17 cellular contexts compared by ENCODE assay signal in the genomic region with DNA sequence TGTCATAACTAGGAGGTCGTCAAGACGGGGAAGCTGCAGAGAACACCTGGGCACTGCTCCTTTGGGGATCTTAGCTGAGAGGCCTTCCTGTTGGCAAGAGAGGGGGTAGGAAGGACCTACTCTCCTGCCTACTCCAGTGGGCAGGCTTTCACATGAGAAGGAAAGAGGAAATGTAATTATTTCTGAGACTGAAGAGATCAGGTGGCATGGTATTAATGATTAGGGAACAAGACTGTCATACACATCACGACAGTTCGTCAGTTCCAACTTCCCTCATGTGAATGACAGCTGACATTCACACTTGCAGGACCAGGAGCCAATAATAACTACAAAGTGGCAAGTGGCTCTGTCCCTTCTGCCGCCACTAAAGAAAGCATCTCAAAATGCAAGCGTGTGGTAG.
DNase-seq lines count a peak whose midpoint lies in the region; ATAC-seq and TF ChIP-seq lines count a peak whose summit lies in the region.
"Had no signal": no experiment of that assay in that cellular context is flagged by ENCODE, and none has a peak within 500 bp of the region (broad histone marks: within the 10 kb centered on the region; RNA-seq: fewer than 3 reads in every experiment).

No MANE protein-coding gene starts in this region.

- no peaks in the 10 kb centered on the region for H3K79me2 ChIP-seq in DND-41 (ENCODE audit: insufficient read depth, low read length)

- no peaks in the 10 kb centered on the region for H3K9me3 ChIP-seq in DND-41 (ENCODE audit: insufficient read depth, low read length, severe bottlenecking)

- no peaks in the 10 kb centered on the region for H4K20me1 ChIP-seq in DND-41 (ENCODE audit: insufficient read depth, low read length)

- H3K9ac ChIP-seq in DND-41 (ENCODE audit: low read depth, low read length) = no peak overlapping the region

- no peaks in the 10 kb centered on the region for H3K9me3 Mint-ChIP-seq in stimulated activated naive B cell treated with anti-CD40 and anti-IgM and Interleukin-4, amounts not matched to agents 10 μg/mL and 1 μg/mL and 100 μg/mL, for 72 hours
- no peaks in the 10 kb centered on the region for H3K9me3 Mint-ChIP-seq in chondrocyte (ENCODE audit: low read depth)
- H3K9me3 Mint-ChIP-seq: CD4-positive, alpha-beta memory T cell had no signal

- DNase-seq in DND-41 (no peak), NCI-H69 (lab: John Stamatoyannopoulos, UW) (peak; percentile 34), myocyte (ENCODE audit: low read depth) (peak; percentile 40), chondrocyte (ENCODE audit: low spot score) (no peak)
- DNase-seq in stimulated activated naive B cell treated with anti-CD40 and anti-IgM and Interleukin-4, amounts not matched to agents 10 μg/mL and 1 μg/mL and 100 μg/mL, for 72 hours = no peak
- DNase-seq: ACHN; AML-193; Calu3; CD4-positive, alpha-beta memory T cell; MV-4-11; NCI-H146; NCI-H2081; NCI-H510A treated with DMSO at 0.1 percent for 48 hours had no signal

- peaks cover 4 to 8% of the 10 kb centered on the region in 2 donors for H3K27me3 Mint-ChIP-seq in stimulated activated naive B cell treated with anti-CD40 and anti-IgM and Interleukin-4, amounts not matched to agents 10 μg/mL and 1 μg/mL and 100 μg/mL, for 72 hours
- H3K27me3 Mint-ChIP-seq in chondrocyte (ENCODE audit: low read depth) = peaks cover 29% of the 10 kb centered on the region

- no peak for TF ChIP-seq CTCF in DND-41 (IDR thresholded peaks at IDR 0.05; ENCODE audit: borderline replicate concordance, extremely low read depth, low read length, poor library complexity, severe bottlenecking)
- TF ChIP-seq CTCF in chondrocyte (IDR thresholded peaks at IDR 0.05) = no peak

- no peak overlapping the region for H3K4me3 Mint-ChIP-seq in stimulated activated naive B cell treated with anti-CD40 and anti-IgM and Interleukin-4, amounts not matched to agents 10 μg/mL and 1 μg/mL and 100 μg/mL, for 72 hours
- H3K4me3 Mint-ChIP-seq in chondrocyte (ENCODE audit: unreplicated experiment) = no peak overlapping the region
- H3K4me3 Mint-ChIP-seq: CD4-positive, alpha-beta memory T cell had no signal

- H2AFZ ChIP-seq in DND-41 (ENCODE audit: low read depth, low read length) = 0 out of 2 replicates have a peak overlapping the region, but pooled peaks have one; percentile 27

- no peak overlapping the region for H3K4me2 ChIP-seq in DND-41 (ENCODE audit: insufficient read depth, low read length)

- peaks cover 12 to 29% of the 10 kb centered on the region in 2 donors for H3K4me1 Mint-ChIP-seq in stimulated activated naive B cell treated with anti-CD40 and anti-IgM and Interleukin-4, amounts not matched to agents 10 μg/mL and 1 μg/mL and 100 μg/mL, for 72 hours
- H3K4me1 Mint-ChIP-seq in chondrocyte (ENCODE audit: low read depth) = peaks cover 6% of the 10 kb centered on the region

- no peak for ATAC-seq in DND-41 (ENCODE audit: insufficient read depth, low read depth)
- peak; percentile 68 to 72 for ATAC-seq in stimulated activated naive B cell treated with anti-CD40 and anti-IgM and Interleukin-4, amounts not matched to agents 10 μg/mL and 1 μg/mL and 100 μg/mL, for 72 hours (replicated peaks)
- ATAC-seq in HG03108 (IDR thresholded peaks at IDR 0.05; ENCODE audit: unreplicated experiment) = no peak
- no peak for ATAC-seq in HG02852 (IDR thresholded peaks at IDR 0.05; ENCODE audit: unreplicated experiment)
- ATAC-seq: Panc1 had no signal

- no peak overlapping the region for H3K4me3 ChIP-seq in DND-41 (ENCODE audit: low read depth in 1 of 2, low read length in 2 of 2)

- H3K4me1 ChIP-seq in DND-41 (ENCODE audit: insufficient read depth, low read length) = no peaks in the 10 kb centered on the region

- H3K27ac Mint-ChIP-seq in stimulated activated naive B cell treated with anti-CD40 and anti-IgM and Interleukin-4, amounts not matched to agents 10 μg/mL and 1 μg/mL and 100 μg/mL, for 72 hours = no peak overlapping the region
- H3K27ac Mint-ChIP-seq in chondrocyte (ENCODE audit: unreplicated experiment) = no peak overlapping the region
- H3K27ac Mint-ChIP-seq: CD4-positive, alpha-beta memory T cell had no signal

- H3K27ac ChIP-seq in DND-41 (ENCODE audit: low read length) = no peak overlapping the region
- H3K27ac ChIP-seq: HL-60 had no signal

- peaks cover 23% of the 10 kb centered on the region for H3K27me3 ChIP-seq in DND-41 (ENCODE audit: insufficient read depth, low read length, poor library complexity)

- no peaks in the 10 kb centered on the region for H3K36me3 Mint-ChIP-seq in stimulated activated naive B cell treated with anti-CD40 and anti-IgM and Interleukin-4, amounts not matched to agents 10 μg/mL and 1 μg/mL and 100 μg/mL, for 72 hours
- H3K36me3 Mint-ChIP-seq in chondrocyte (ENCODE audit: low read depth) = no peaks in the 10 kb centered on the region
- H3K36me3 Mint-ChIP-seq: CD4-positive, alpha-beta memory T cell had no signal

- H3K36me3 ChIP-seq in DND-41 (ENCODE audit: insufficient read depth, low read length) = no peaks in the 10 kb centered on the region

Comparison
In these comparisons a context has a peak if more than half of its experiments do, and no peak if none do; other contexts are left out.
1. ATAC-seq: peak in stimulated activated naive B cell treated with anti-CD40 and anti-IgM and Interleukin-4, amounts not matched to agents 10 μg/mL and 1 μg/mL and 100 μg/mL, for 72 hours (2 of 2); none in DND-41 (single experiment), HG03108 (single experiment) and HG02852 (single experiment).
2. DNase-seq: peak in NCI-H69 (single experiment) and myocyte (single experiment); none in DND-41 (single experiment), stimulated activated naive B cell treated with anti-CD40 and anti-IgM and Interleukin-4, amounts not matched to agents 10 μg/mL and 1 μg/mL and 100 μg/mL, for 72 hours (single experiment) and chondrocyte (single experiment).